1 cellular context compared by ENCODE assay signal in the genomic region with DNA sequence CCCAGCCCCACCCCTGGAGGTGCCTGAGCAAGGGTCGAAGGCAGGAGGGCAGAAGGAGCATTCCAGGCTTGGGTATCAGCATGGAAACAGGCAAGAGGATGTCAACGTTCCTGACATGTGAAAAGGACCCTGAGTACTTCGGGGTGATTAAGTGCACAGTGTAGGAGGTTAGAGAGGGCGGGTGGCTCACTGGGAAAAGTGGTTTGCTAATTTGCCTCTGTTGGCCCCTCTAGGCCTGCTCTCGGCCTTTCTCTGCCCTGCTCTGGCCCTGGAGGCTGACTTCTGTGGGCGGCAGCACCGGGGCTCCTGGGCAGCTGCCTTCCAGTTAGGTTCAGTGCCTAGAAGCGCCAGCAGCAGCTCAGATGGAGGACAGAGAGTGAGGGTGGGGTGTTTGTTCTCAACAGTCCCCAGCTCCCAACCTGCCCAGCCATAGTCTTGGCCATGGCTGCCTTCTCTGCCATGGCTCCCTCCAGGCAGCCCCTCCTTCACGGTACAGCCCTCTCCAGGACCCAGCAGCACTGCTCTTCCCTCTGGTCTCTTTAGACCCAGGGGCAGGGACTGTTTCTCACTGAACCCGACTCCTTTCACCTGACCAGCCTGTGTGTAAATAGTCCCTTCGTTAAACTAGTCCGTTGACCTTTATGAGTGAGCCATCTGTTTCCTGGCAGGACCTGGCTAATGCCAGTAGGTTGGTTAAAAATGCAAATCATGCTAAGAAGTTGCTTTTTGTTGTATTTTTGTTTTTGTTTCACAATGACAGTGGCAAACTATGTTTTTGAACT.
TF ChIP-seq lines count a peak whose summit lies in the region.

No MANE protein-coding gene starts in this region.

TF ChIP-seq in IMR-90, 13 proteins besides CTCF, POLR2A, EP300 and RAD21 (continued from another document):
- TF ChIP-seq ELK1 (IDR thresholded peaks at IDR 0.05; ENCODE audit: borderline replicate concordance, low read depth, low read length) (no peak), NFE2L2 (IDR thresholded peaks at IDR 0.05; ENCODE audit: low read depth, low read length) (no peak), RFX5 (IDR thresholded peaks at IDR 0.05; ENCODE audit: low read depth, low read length) (no peak)
